8 cellular contexts compared by ENCODE assay signal in genomic region chr17:81509687-81510523, GRCh38. TPM values are rescaled to one million over a fixed set of nuclear protein-coding genes. Genes with fewer than 3 reads are reported as not detected.
DNase-seq lines count a peak whose midpoint lies in the region; ATAC-seq and TF ChIP-seq lines count a peak whose summit lies in the region.

No MANE protein-coding gene starts in this region.

- peak overlapping the region; percentile 96 for H3K4me3 Mint-ChIP-seq in chondrocyte (ENCODE audit: unreplicated experiment)

- H3K4me1 ChIP-seq in Peyer's patch (peaks cover 0 to 12% (median 10%) of the 10 kb centered on the region in 4 donors), muscle layer of colon (ENCODE audit: insufficient read depth, low read length) (peaks cover 10% of the 10 kb centered on the region)

- no peaks in the 10 kb centered on the region for H3K9me3 Mint-ChIP-seq in chondrocyte (ENCODE audit: low read depth)

- TF ChIP-seq POLR2A in Peyer's patch (IDR thresholded peaks at IDR 0.05) = no peak

- H3K27ac Mint-ChIP-seq in chondrocyte (ENCODE audit: unreplicated experiment) = peak overlapping the region; percentile 86

- ATAC-seq in GM19023 (IDR thresholded peaks at IDR 0.05; ENCODE audit: unreplicated experiment) = no peak

- peak overlapping the region; percentile 85 for H3K9ac ChIP-seq in muscle layer of colon (ENCODE audit: low read length)

- H3K4me3 ChIP-seq in GM08714 (ENCODE audit: low read length) (peak overlapping the region; percentile 97), Peyer's patch (peak overlapping the region; percentile 71 to 99 (median 90)), muscle layer of colon (ENCODE audit: low read depth in 1 of 2, low read length in 2 of 2) (peak overlapping the region; percentile 77 to 78)

- TF ChIP-seq CTCF in Peyer's patch (IDR thresholded peaks at IDR 0.05) = peak in 1 of 6 experiments; percentile 0
- no peak for TF ChIP-seq CTCF in chondrocyte (IDR thresholded peaks at IDR 0.05)

- peaks cover 13% of the 10 kb centered on the region for H3K4me1 Mint-ChIP-seq in chondrocyte (ENCODE audit: low read depth)

- peaks cover 38% of the 10 kb centered on the region for H3K36me3 Mint-ChIP-seq in chondrocyte (ENCODE audit: low read depth)

- no peaks in the 10 kb centered on the region for H3K27me3 Mint-ChIP-seq in chondrocyte (ENCODE audit: low read depth)

- H3K9me3 ChIP-seq in Peyer's patch (no peaks in the 10 kb centered on the region), muscle layer of colon (ENCODE audit: low read length) (no peaks in the 10 kb centered on the region)

- H3K27me3 ChIP-seq in Peyer's patch = no peaks in the 10 kb centered on the region
- H3K27me3 ChIP-seq in muscle layer of colon (ENCODE audit: control insufficient read depth in 1 of 2, insufficient read depth in 2 of 2, low read length in 2 of 2) = no peaks in the 10 kb centered on the region

- DNase-seq in Peyer's patch = peak in 2 of 3 donors; percentile 43 to 48
- DNase-seq in chondrocyte (ENCODE audit: low spot score) = no peak
- DNase-seq in NCI-H146 treated with DMSO at 0.1 percent for 48 hours (lab: John Stamatoyannopoulos, UW; ENCODE audit: unreplicated experiment) = no peak
- no peak for DNase-seq in NCI-H187 (lab: John Stamatoyannopoulos, UW)
- no peak for DNase-seq in NCI-H510A (lab: John Stamatoyannopoulos, UW)

- H3K27ac ChIP-seq in Peyer's patch (peak overlapping the region; percentile 98 to 100 (median 100)), muscle layer of colon (ENCODE audit: low read depth, low read length) (peak overlapping the region; percentile 90)

- H3K36me3 ChIP-seq in Peyer's patch (peaks cover 0 to 39% (median 0%) of the 10 kb centered on the region in 3 donors), muscle layer of colon (ENCODE audit: insufficient read depth, low read length) (peaks cover 38% of the 10 kb centered on the region)

RNA-seq across cellular contexts. Expression of gene ACTG1, which starts 2.7 kb away (rescaled TPM):
- total RNA-seq in Peyer's patch = 1,000 to 10,000 TPM; 2,510 to 3,878 (median 3,203) TPM
- total RNA-seq in chondrocyte = 3,639 to 4,575 TPM (median 4,567 TPM) in 3 replicates

RNA-seq across cellular contexts. Expression of gene FSCN2, which starts 18.3 kb away (rescaled TPM):
- total RNA-seq in Peyer's patch = 1 to 10 TPM; 1.2 to 7.9 (median 5.2) TPM
- 4.1 to 6.1 TPM (median 5.3 TPM) in 3 replicates for total RNA-seq in chondrocyte

RNA-seq across cellular contexts. Expression of gene FAAP100, which starts 42.2 kb away (rescaled TPM):
- total RNA-seq in Peyer's patch (10 to 100 TPM; 38.2 to 66.9 (median 52.2) TPM), chondrocyte (39.8 to 62.7 TPM (median 43.1 TPM) in 3 replicates)

Comparison
In these comparisons a context has a peak if more than half of its experiments do, and no peak if none do; other contexts are left out.
1. DNase-seq: peak in Peyer's patch (2 of 3); none in chondrocyte (single experiment), NCI-H146 treated with DMSO at 0.1 percent for 48 hours (single experiment), NCI-H187 (0 of 2) and NCI-H510A (single experiment).
2. Peak in every context shown above with its lines, with median percentiles within 50 percentile points of each other: H3K4me3 ChIP-seq.